Comparison of ENCODE assay signal across 14 cellular contexts in genomic region chr15:56929389-56929788, GRCh38. TPM values are rescaled to one million over a fixed set of nuclear protein-coding genes. Genes with fewer than 3 reads are reported as not detected.
DNase-seq lines count a peak whose midpoint lies in the region; ATAC-seq and TF ChIP-seq lines count a peak whose summit lies in the region.
"Had no signal": no experiment of that assay in that cellular context is flagged by ENCODE, and none has a peak within 500 bp of the region (broad histone marks: within the 10 kb centered on the region; RNA-seq: fewer than 3 reads in every experiment).

No MANE protein-coding gene starts in this region.

- dilution Hi-C loops in mammary epithelial cell (cut with HindIII; ENCODE audit: low sequenced_read_pairs) = no loop called here

- no peak overlapping the region for H3K4me3 ChIP-seq in mammary epithelial cell (replicated peaks in 1 of 3; ENCODE audit: insufficient read depth in 1 of 3, low read depth in 2 of 3, low read length in 3 of 3)
- H3K4me3 ChIP-seq: PC-9 had no signal

- CTCF ChIA-PET in mammary epithelial cell (lab: Charles Lee; ENCODE audit: low non-redundant PET) = no interaction called here

- peaks cover 74% of the 10 kb centered on the region for H3K4me1 Mint-ChIP-seq in osteocyte (ENCODE audit: unreplicated experiment)

- ATAC-seq in GM21576 (IDR thresholded peaks at IDR 0.05; ENCODE audit: unreplicated experiment) (no peak), HG02763 (IDR thresholded peaks at IDR 0.05; ENCODE audit: unreplicated experiment) (no peak)

- no peaks in the 10 kb centered on the region for H3K9me3 ChIP-seq in mammary epithelial cell (replicated peaks; ENCODE audit: insufficient read depth, low read length)

- peak overlapping the region; percentile 76 for H3K27ac Mint-ChIP-seq in osteocyte (ENCODE audit: unreplicated experiment)

- H3K36me3 Mint-ChIP-seq in osteocyte (ENCODE audit: unreplicated experiment) = peaks cover 28% of the 10 kb centered on the region

- in situ Hi-C loops in mammary epithelial cell (cut with MboI; ENCODE audit: low sequenced_read_pairs in 2 of 2) = no loop called here

- TF ChIP-seq CTCF in mammary epithelial cell (conservative IDR thresholded peaks at IDR 0.05 in 1 of 2, IDR thresholded peaks at IDR 0.05 in 1 of 2; ENCODE audit: extremely low read depth in 1 of 2, insufficient read depth in 1 of 2, low read depth in 1 of 2, low read length in 2 of 2) (no peak), osteocyte (IDR thresholded peaks at IDR 0.05) (no peak)

- H3K27me3 ChIP-seq in mammary epithelial cell (ENCODE audit: insufficient read depth, low read length) = no peaks in the 10 kb centered on the region

- H3K36me3 ChIP-seq in mammary epithelial cell (ENCODE audit: insufficient read depth, low read length) = peaks cover 3% of the 10 kb centered on the region

- H3K79me2 ChIP-seq in mammary epithelial cell (ENCODE audit: insufficient read depth, low read length) = peaks cover 96% of the 10 kb centered on the region

- BruUV-seq in mammary epithelial cell (replicated peaks; lab: Mats Ljungman, UMichigan) = no TSS peak

- no peak overlapping the region for H3K27ac ChIP-seq in mammary epithelial cell (ENCODE audit: insufficient read depth, low read depth, low read length)
- H3K27ac ChIP-seq: PC-9 had no signal

- H2AFZ ChIP-seq in mammary epithelial cell (ENCODE audit: low read depth, low read length) = no peak overlapping the region
- H2AFZ ChIP-seq: PC-9 had no signal

- no peak overlapping the region for H3K4me2 ChIP-seq in mammary epithelial cell (ENCODE audit: insufficient read depth, low read depth, low read length)
- H3K4me2 ChIP-seq: PC-9 had no signal

- H3K4me1 ChIP-seq in mammary epithelial cell (ENCODE audit: insufficient read depth, low read length) = peaks cover 18% of the 10 kb centered on the region

- peak; percentile 13 for DNase-seq in Daoy (ENCODE audit: low read depth)
- peak; percentile 71 for DNase-seq in M059J (ENCODE audit: low read depth)
- DNase-seq in mammary epithelial cell = peak; percentile 29
- DNase-seq in osteocyte (ENCODE audit: extremely low spot score, unreplicated experiment) = no peak
- no peak for DNase-seq in stimulated activated CD4-positive, alpha-beta T cell treated with anti-CD3 and anti-CD28 coated beads, Interleukin-1b, Interleukin-23, amount 100 ng/mL, for 48 hours
- no peak for DNase-seq in stimulated activated naive CD4-positive, alpha-beta T cell (lab: John Stamatoyannopoulos, UW)
- DNase-seq: activated CD8-positive, alpha-beta memory T cell treated with anti-CD3 and anti-CD28 coated beads, Interleukin-2, amount 50 U/mL, for 4 hours; NCI-H2171; PC-9; stimulated activated CD4-positive, alpha-beta T cell treated with anti-CD3 and anti-CD28 coated beads, Interleukin-4, amount 100 ng/mL, for 24 hours had no signal

- intact Hi-C loops in mammary epithelial cell (cut with micrococcal nuclease) = no loop called here

- H3K9me3 Mint-ChIP-seq in osteocyte (ENCODE audit: unreplicated experiment) = no peaks in the 10 kb centered on the region
- H3K9me3 Mint-ChIP-seq: IgD-negative memory B cell had no signal

- H4K20me1 ChIP-seq in mammary epithelial cell (ENCODE audit: insufficient read depth, low read length) = no peaks in the 10 kb centered on the region

- no peak overlapping the region for H3K9ac ChIP-seq in mammary epithelial cell (ENCODE audit: insufficient read depth, low read length)

- H3K27me3 Mint-ChIP-seq in osteocyte (ENCODE audit: unreplicated experiment) = no peaks in the 10 kb centered on the region
- H3K27me3 Mint-ChIP-seq: IgD-negative memory B cell, progenitor cell of endocrine pancreas had no signal

- H3K4me3 Mint-ChIP-seq in osteocyte (ENCODE audit: unreplicated experiment) = no peak overlapping the region

RNA-seq across cellular contexts. Expression of gene TCF12, which starts 10.9 kb away (rescaled TPM):
- total RNA-seq in Daoy (2014; rRNA removed; shearing (Covaris generic)) = 44.4 and 200 TPM in 2 replicates
- total RNA-seq in M059J (2014; rRNA removed; shearing (Covaris generic)) = 34.8 and 51.7 TPM in 2 replicates
- 100 to 1,000 TPM in 1 of 2 donors, 10 to 100 TPM in 1; 91.7 to 110 TPM for total RNA-seq in mammary epithelial cell
- polyA plus RNA-seq in mammary epithelial cell = 48.0 TPM
- polyA minus RNA-seq in mammary epithelial cell = 104 TPM
- total RNA-seq in osteocyte = 164 and 170 TPM in 2 replicates

Comparison
In these comparisons a context has a peak if more than half of its experiments do, and no peak if none do; other contexts are left out.
1. DNase-seq: peak in Daoy (single experiment), M059J (single experiment) and mammary epithelial cell (single experiment); none in osteocyte (single experiment), stimulated activated CD4-positive, alpha-beta T cell treated with anti-CD3 and anti-CD28 coated beads, Interleukin-1b, Interleukin-23, amount 100 ng/mL, for 48 hours (single experiment) and stimulated activated naive CD4-positive, alpha-beta T cell (0 of 6).